ENCODE assay signal across 21 cellular contexts in the genomic region with DNA sequence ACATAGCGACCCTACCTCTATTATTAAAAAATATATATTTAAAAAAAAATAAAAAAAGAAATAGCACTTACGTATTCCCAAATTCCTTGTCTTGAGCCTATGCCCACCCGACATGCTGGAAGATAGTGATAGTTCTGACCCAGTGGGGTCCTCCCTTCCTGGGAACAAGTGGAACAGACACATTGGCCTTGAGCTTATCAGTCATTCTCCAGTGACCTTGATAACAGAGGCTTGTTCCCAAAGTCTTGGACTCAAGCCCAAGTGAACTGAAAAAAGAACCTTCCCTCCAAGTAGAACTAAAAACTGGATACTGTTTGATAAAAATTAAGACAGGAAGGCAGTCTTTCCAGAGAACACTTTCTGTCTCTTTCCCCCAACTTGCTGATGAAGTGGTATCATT.
DNase-seq lines count a peak whose midpoint lies in the region; ATAC-seq, FAIRE-seq and TF ChIP-seq lines count a peak whose summit lies in the region.
"Had no signal": no experiment of that assay in that cellular context is flagged by ENCODE, and none has a peak within 500 bp of the region (broad histone marks: within the 10 kb centered on the region; RNA-seq: fewer than 3 reads in every experiment).

No MANE protein-coding gene starts in this region.

- no peaks in the 10 kb centered on the region for H3K79me2 ChIP-seq in HepG2 (ENCODE audit: insufficient read depth, low read length)

- no peak overlapping the region for H3K27ac Mint-ChIP-seq in Calu3 (ENCODE audit: unreplicated experiment)
- H3K27ac Mint-ChIP-seq: CD8-positive, alpha-beta T cell had no signal

- TF ChIP-seq EP300 in HepG2 (IDR thresholded peaks at IDR 0.05; ENCODE audit: low read depth in 2 of 2, low read length in 2 of 2) = no peak
- no peak for TF ChIP-seq EP300 in HepG2 (CRISPR knock-in tag; IDR thresholded peaks at IDR 0.05; ENCODE audit: borderline replicate concordance)

- H3K27ac ChIP-seq in liver (ENCODE audit: low read depth in 1 of 2, low read length in 2 of 2) = no peak overlapping the region
- no peak overlapping the region for H3K27ac ChIP-seq in HepG2 (ENCODE audit: extremely low read length, insufficient read depth, low read length)
- H3K27ac ChIP-seq: BLaER1, GM23248 had no signal

- no peaks in the 10 kb centered on the region for H3K36me3 Mint-ChIP-seq in Calu3 (ENCODE audit: insufficient read depth, unreplicated experiment)

- no peak for TF ChIP-seq RAD21 in liver (IDR thresholded peaks at IDR 0.05)
- no peak for TF ChIP-seq RAD21 in HepG2 (CRISPR knock-in tag; IDR thresholded peaks at IDR 0.05)

- no peak overlapping the region for H3K4me3 Mint-ChIP-seq in Calu3 (ENCODE audit: low read depth, unreplicated experiment)
- H3K4me3 Mint-ChIP-seq: CD8-positive, alpha-beta T cell had no signal

- no peak for TF ChIP-seq CTCF in liver (IDR thresholded peaks at IDR 0.05; ENCODE audit: low read depth, low read length, missing input control)
- no peak for TF ChIP-seq CTCF in HepG2 (CRISPR knock-in tag; IDR thresholded peaks at IDR 0.05)
- TF ChIP-seq CTCF in Calu3 (IDR thresholded peaks at IDR 0.05; ENCODE audit: unreplicated experiment) = no peak

- H3K27me3 ChIP-seq in liver (ENCODE audit: control insufficient read depth in 4 of 4, insufficient read depth in 4 of 4, low read length in 3 of 4) (no peaks in the 10 kb centered on the region), HepG2 (ENCODE audit: control insufficient read depth in 1 of 2, insufficient read depth in 2 of 2, low read length in 2 of 2) (peaks cover 0 to 23% of the 10 kb centered on the region in 2 experiments; a peak in 2 of 5 replicates)
- H3K27me3 ChIP-seq: BLaER1 had no signal

- ATAC-seq in HepG2 (no peak), Right ventricle myocardium superior (ENCODE audit: poor library complexity) (peak; percentile 63), left lobe of liver (peak; percentile 35)
- ATAC-seq: CD8-positive, alpha-beta T cell; SK-N-SH treated with all-trans-retinoic acid at 6 μM for 48 hours had no signal

- H3K36me3 ChIP-seq in liver (ENCODE audit: control insufficient read depth in 4 of 4, insufficient read depth in 3 of 4, low read depth in 1 of 4, low read length in 3 of 4) = no peaks in the 10 kb centered on the region
- H3K36me3 ChIP-seq in HepG2 (replicated peaks in 1 of 2; ENCODE audit: control insufficient read depth in 1 of 2, insufficient read depth in 2 of 2, low read length in 2 of 2) = no peaks in the 10 kb centered on the region
- H3K36me3 ChIP-seq: BLaER1 had no signal

- H3K9ac ChIP-seq in liver (ENCODE audit: low read depth in 1 of 2, low read length in 2 of 2) (no peak overlapping the region), HepG2 (ENCODE audit: insufficient read depth, low read depth, low read length) (no peak overlapping the region)
- H3K9ac ChIP-seq: BLaER1, GM23248 had no signal

- intact Hi-C loops in HepG2 (cut with micrococcal nuclease; ENCODE audit: unreplicated experiment) = no loop called here
- intact Hi-C loops in Right ventricle myocardium superior (cut with DNase I) = no loop called here
- intact Hi-C loops in Calu3 (cut with micrococcal nuclease; ENCODE audit: unreplicated experiment) = no loop called here

- H3K4me1 Mint-ChIP-seq in Calu3 (ENCODE audit: low read depth, unreplicated experiment) = no peaks in the 10 kb centered on the region

- no peak overlapping the region for H2AFZ ChIP-seq in HepG2 (ENCODE audit: low read length)
- H2AFZ ChIP-seq: GM23248 had no signal

- no peaks in the 10 kb centered on the region for H3K9me3 Mint-ChIP-seq in Calu3 (ENCODE audit: low read depth, unreplicated experiment)
- H3K9me3 Mint-ChIP-seq: CD8-positive, alpha-beta T cell had no signal

- CTCF ChIA-PET in HepG2 (lab: Yijun Ruan, JAX; ENCODE audit: low intra/inter-chr PET ratio, low total read pairs) = no interaction called here
- CTCF ChIA-PET in Calu3 (lab: Charles Lee) = no interaction called here

- no peaks in the 10 kb centered on the region for H4K20me1 ChIP-seq in HepG2 (ENCODE audit: insufficient read depth, low read length)
- H4K20me1 ChIP-seq: BLaER1 had no signal

- 71% methylated on average over 3 of the region's 3 CpGs for WGBS in liver
- WGBS in HepG2 (ENCODE audit: low lambda C conversion rate) = 45% methylated on average over 3 of the region's 3 CpGs

- DNase-seq in HepG2 (ENCODE audit: low spot score) (no peak), Right ventricle myocardium superior (no peak), left lobe of liver (ENCODE audit: low spot score) (no peak), T-helper 2 cell (no peak), hypothalamus (lab: John Stamatoyannopoulos, UW) (no peak), Calu3 (no peak), NOMO-1 (lab: John Stamatoyannopoulos, UW; ENCODE audit: unreplicated experiment in 2 of 2) (no peak)
- DNase-seq: 8988T; CD8-positive, alpha-beta T cell; DMS79 treated with DMSO at 0.1 percent for 48 hours; GM23248; IMR-90; NCI-H1105 treated with DMSO at 0.1 percent for 48 hours; NCI-H187; NCI-H226; NCI-H524 treated with DMSO at 0.1 percent for 48 hours; SHP77 treated with DMSO at 0.1 percent for 48 hours had no signal

- H3K4me2 ChIP-seq in HepG2 (ENCODE audit: low read depth, low read length) = no peak overlapping the region
- H3K4me2 ChIP-seq: BLaER1 had no signal

- BruUV-seq in HepG2 (replicated peaks; lab: Mats Ljungman, UMichigan) = no TSS peak
- BruUV-seq in Calu3 (replicated peaks; lab: Mats Ljungman, UMichigan) = no TSS peak

- H3K9me3 ChIP-seq in liver (ENCODE audit: control insufficient read depth in 4 of 4, low read length in 3 of 4) (no peaks in the 10 kb centered on the region), HepG2 (ENCODE audit: low read length) (no peaks in the 10 kb centered on the region)
- H3K9me3 ChIP-seq: BLaER1 had no signal

- H3K27me3 Mint-ChIP-seq in Calu3 (ENCODE audit: unreplicated experiment) = peaks cover 66% of the 10 kb centered on the region

- FAIRE-seq in HepG2 (lab: Jason Lieb, UNC) = no peak
- FAIRE-seq: RCC 7860 had no signal

- in situ Hi-C loops in HepG2 (cut with HindIII; ENCODE audit: extremely low pct_ligation_motif_present, low pct_unique_long_range_greater_than_20kb) = no loop called here

- TF ChIP-seq POLR2A in HepG2 (IDR thresholded peaks at IDR 0.05; ENCODE audit: insufficient read depth in 1 of 2, low read depth in 2 of 2, low read length in 2 of 2) = no peak

- H3K4me3 ChIP-seq in liver (ENCODE audit: low read depth in 1 of 3, low read length in 3 of 3) = no peak overlapping the region
- no peak overlapping the region for H3K4me3 ChIP-seq in HepG2 (replicated peaks in 1 of 3; ENCODE audit: insufficient read depth in 1 of 3, low read depth in 2 of 3, low read length in 3 of 3)
- H3K4me3 ChIP-seq: BLaER1, GM23248 had no signal

- peaks cover 0 to 5% (median 0%) of the 10 kb centered on the region in 4 donors for H3K4me1 ChIP-seq in liver (ENCODE audit: control insufficient read depth in 4 of 4, insufficient read depth in 4 of 4, low read length in 3 of 4)
- no peaks in the 10 kb centered on the region for H3K4me1 ChIP-seq in HepG2 (ENCODE audit: insufficient read depth, low read length)
- H3K4me1 ChIP-seq: BLaER1 had no signal

- POLR2A ChIA-PET in HepG2 (lab: Yijun Ruan, JAX) = no interaction called here

TF ChIP-seq in liver, 16 proteins besides CTCF, POLR2A, EP300 and RAD21:
- TF ChIP-seq NR2F2 (IDR thresholded peaks at IDR 0.05) = peak; percentile 87
- no peak for TF ChIP-seq ATF3 (IDR thresholded peaks at IDR 0.05)

TF ChIP-seq in HepG2, 621 proteins besides CTCF, POLR2A, EP300 and RAD21 (continues in another document):
- TF ChIP-seq, protein P1, sequence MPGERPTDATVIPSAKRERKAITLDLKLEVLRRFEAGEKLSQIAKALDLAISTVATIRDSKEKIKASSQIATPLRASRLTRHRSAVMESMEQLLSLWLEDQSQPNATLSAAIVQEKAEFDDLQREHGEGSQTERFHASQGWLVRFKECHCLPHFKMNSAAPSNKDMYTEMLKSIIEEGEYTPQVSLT (CRISPR knock-in tag; IDR thresholded peaks at IDR 0.05; ENCODE audit: borderline replicate concordance, low read depth) = no peak
- TF ChIP-seq ZNF552 (CRISPR knock-in tag; IDR thresholded peaks at IDR 0.05; ENCODE audit: borderline replicate concordance) (no peak), SAP130 (CRISPR knock-in tag; IDR thresholded peaks at IDR 0.05; ENCODE audit: low read depth) (no peak), NKX3-1 (CRISPR knock-in tag; IDR thresholded peaks at IDR 0.05) (no peak), ZNF33A (CRISPR knock-in tag; IDR thresholded peaks at IDR 0.05; ENCODE audit: borderline replicate concordance) (no peak)
